Comparison of ENCODE assay signal across 9 cellular contexts in the genomic region with DNA sequence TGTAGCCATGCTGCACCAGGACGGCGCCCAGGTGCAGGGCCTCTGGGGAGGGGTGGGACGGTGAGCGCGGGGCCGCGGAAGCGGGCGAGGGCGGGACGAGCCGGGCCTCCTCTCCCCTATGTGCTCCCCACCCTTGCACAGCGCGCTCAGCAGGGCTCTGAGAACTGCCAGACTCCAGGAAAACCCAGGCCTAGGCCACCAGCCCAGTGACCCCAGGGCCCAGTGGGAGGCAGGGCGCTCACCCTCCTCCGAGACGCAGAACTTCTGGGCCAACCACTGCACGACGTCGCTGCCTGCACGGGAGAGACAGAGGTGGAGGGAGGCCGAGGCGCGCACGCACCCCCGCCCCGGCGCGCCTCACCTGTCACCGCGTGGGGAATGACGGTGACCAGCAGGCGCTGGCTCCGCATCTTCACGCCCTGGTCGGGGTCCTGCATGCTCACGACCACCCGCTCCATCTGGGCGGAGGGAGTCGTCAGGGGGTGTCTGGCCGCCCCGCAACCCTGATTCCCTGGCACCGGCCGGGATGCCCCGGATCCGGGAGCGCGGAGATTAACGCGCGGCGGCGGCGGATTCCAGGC. TPM values are rescaled to one million over a fixed set of nuclear protein-coding genes. Genes with fewer than 3 reads are reported as not detected.
A peak's percentile ranks its signal among the peaks of the same experiment; 100 is the strongest.
DNase-seq lines count a peak whose midpoint lies in the region; ATAC-seq and TF ChIP-seq lines count a peak whose summit lies in the region.
"Had no signal": no experiment of that assay in that cellular context is flagged by ENCODE, and none has a peak within 500 bp of the region (broad histone marks: within the 10 kb centered on the region; RNA-seq: fewer than 3 reads in every experiment).

No MANE protein-coding gene starts in this region.

- no peaks in the 10 kb centered on the region for H3K36me3 Mint-ChIP-seq in activated CD4-positive, alpha-beta T cell treated with anti-CD3 and anti-CD28 coated beads, Interleukin-2, amount 10 ng/mL, durations not matched to agents 24 days and 14 days (ENCODE audit: low read depth)

- peak; percentile 9 for ATAC-seq in body of pancreas
- ATAC-seq in HG02642 (IDR thresholded peaks at IDR 0.05; ENCODE audit: poor library complexity, unreplicated experiment): no peak
- no peak for ATAC-seq in HG03520 (IDR thresholded peaks at IDR 0.05; ENCODE audit: unreplicated experiment)

- TF ChIP-seq CTCF in body of pancreas (IDR thresholded peaks at IDR 0.05) (no peak), tibial nerve (IDR thresholded peaks at IDR 0.05) (no peak)

- H3K27me3 Mint-ChIP-seq in activated CD4-positive, alpha-beta T cell treated with anti-CD3 and anti-CD28 coated beads, Interleukin-2, amount 10 ng/mL, durations not matched to agents 24 days and 14 days: peaks cover 25% of the 10 kb centered on the region

- H3K4me1 Mint-ChIP-seq in activated CD4-positive, alpha-beta T cell treated with anti-CD3 and anti-CD28 coated beads, Interleukin-2, amount 10 ng/mL, durations not matched to agents 24 days and 14 days: peaks cover 3% of the 10 kb centered on the region

- TF ChIP-seq POLR2A in body of pancreas (IDR thresholded peaks at IDR 0.05) (peak; percentile 9 to 16 (median 13)), tibial nerve (IDR thresholded peaks at IDR 0.05) (no peak)

- H3K27ac ChIP-seq in body of pancreas (no peak overlapping the region), layer of hippocampus (ENCODE audit: low read depth, low read length) (peak overlapping the region; percentile 38), tibial nerve (peak overlapping the region in 2 of 4 donors; percentile 20 to 73)

- no peaks in the 10 kb centered on the region for H3K36me3 ChIP-seq in body of pancreas (replicated peaks in 1 of 2; ENCODE audit: insufficient read depth in 1 of 2, low read depth in 2 of 2)
- peaks cover 0 to 15% (median 0%) of the 10 kb centered on the region in 3 donors for H3K36me3 ChIP-seq in tibial nerve
- H3K36me3 ChIP-seq in MG63: no peaks in the 10 kb centered on the region

- DNase-seq in activated CD4-positive, alpha-beta T cell treated with anti-CD3 and anti-CD28 coated beads, Interleukin-2, amount 10 ng/mL, durations not matched to agents 24 days and 14 days: no peak
- no peak for DNase-seq in activated CD4-positive, alpha-beta T cell treated with anti-CD3 and anti-CD28 coated beads for 1 hour
- peak in 1 of 4 donors; percentile 44 for DNase-seq in body of pancreas
- no peak for DNase-seq in tibial nerve (ENCODE audit: low spot score in 2 of 2)
- DNase-seq in MG63: no peak
- DNase-seq: NCI-H187 had no signal

- H3K27ac Mint-ChIP-seq in activated CD4-positive, alpha-beta T cell treated with anti-CD3 and anti-CD28 coated beads, Interleukin-2, amount 10 ng/mL, durations not matched to agents 24 days and 14 days: no peak overlapping the region

- H3K4me3 ChIP-seq in body of pancreas: no peak overlapping the region
- peak overlapping the region; percentile 34 to 64 (median 40) for H3K4me3 ChIP-seq in tibial nerve
- no peak overlapping the region for H3K4me3 ChIP-seq in MG63

- H3K9me3 Mint-ChIP-seq in activated CD4-positive, alpha-beta T cell treated with anti-CD3 and anti-CD28 coated beads, Interleukin-2, amount 10 ng/mL, durations not matched to agents 24 days and 14 days: no peaks in the 10 kb centered on the region

- no peak for TF ChIP-seq EP300 in tibial nerve (IDR thresholded peaks at IDR 0.05)

- peaks cover 49% of the 10 kb centered on the region for H3K4me1 ChIP-seq in body of pancreas
- H3K4me1 ChIP-seq in tibial nerve: peaks cover 0 to 23% (median 8%) of the 10 kb centered on the region in 4 donors

- WGBS in body of pancreas, 2 donors: 0 to 1% methylated on average over 19 to 39 of the region's 54 CpGs
- 4 to 8% methylated on average over 5 to 17 of the region's 54 CpGs for WGBS in tibial nerve, 2 donors

- peak overlapping the region; percentile 45 for H3K4me3 Mint-ChIP-seq in activated CD4-positive, alpha-beta T cell treated with anti-CD3 and anti-CD28 coated beads, Interleukin-2, amount 10 ng/mL, durations not matched to agents 24 days and 14 days

- intact Hi-C loops in activated CD4-positive, alpha-beta T cell treated with anti-CD3 and anti-CD28 coated beads, Interleukin-2, amount 10 ng/mL, durations not matched to agents 24 days and 14 days (cut with micrococcal nuclease): no loop called here
- intact Hi-C loops in body of pancreas (cut with DNase I): no loop called here

- H3K9me3 ChIP-seq in body of pancreas: no peaks in the 10 kb centered on the region
- H3K9me3 ChIP-seq in tibial nerve: no peaks in the 10 kb centered on the region
- H3K9me3 ChIP-seq in MG63: no peaks in the 10 kb centered on the region

- no peaks in the 10 kb centered on the region for H3K27me3 ChIP-seq in body of pancreas
- H3K27me3 ChIP-seq in layer of hippocampus (ENCODE audit: control insufficient read depth, insufficient read depth, low read length): peaks cover 3% of the 10 kb centered on the region
- H3K27me3 ChIP-seq in tibial nerve: peaks cover 0 to 22% of the 10 kb centered on the region in 2 donors
- H3K27me3 ChIP-seq in MG63: no peaks in the 10 kb centered on the region

RNA-seq across cellular contexts. Expression of a gene that starts 0.6 kb away (rescaled TPM):
- 0.14 TPM in 1 of 2 replicates, not detected in the other for total RNA-seq in activated CD4-positive, alpha-beta T cell treated with anti-CD3 and anti-CD28 coated beads, Interleukin-2, amount 10 ng/mL, durations not matched to agents 24 days and 14 days
- total RNA-seq in body of pancreas: 10 to 100 TPM; 15.6 to 95.9 TPM
- 10 to 100 TPM; 20.8 to 59.0 (median 29.7) TPM for total RNA-seq in tibial nerve
- total RNA-seq in MG63 (2014; rRNA removed; shearing (Covaris generic); ENCODE audit: low replicate concordance): not detected in 2 replicates

RNA-seq across cellular contexts. Expression of a gene that starts 5.3 kb away (rescaled TPM):
- not detected in 2 replicates for total RNA-seq in activated CD4-positive, alpha-beta T cell treated with anti-CD3 and anti-CD28 coated beads, Interleukin-2, amount 10 ng/mL, durations not matched to agents 24 days and 14 days
- total RNA-seq in body of pancreas (100 to 1,000 TPM; 102 to 140 TPM), tibial nerve (not detected)
- 5.9 TPM in 1 of 2 replicates, not detected in the other for total RNA-seq in MG63 (2014; rRNA removed; shearing (Covaris generic); ENCODE audit: low replicate concordance)

RNA-seq across cellular contexts. Expression of a gene that starts 7.8 kb away (rescaled TPM):
- not detected in 2 replicates for total RNA-seq in activated CD4-positive, alpha-beta T cell treated with anti-CD3 and anti-CD28 coated beads, Interleukin-2, amount 10 ng/mL, durations not matched to agents 24 days and 14 days
- 1,000 to 10,000 TPM in 1 of 2 donors, 100 to 1,000 TPM in 1; 517 to 2,271 TPM for total RNA-seq in body of pancreas
- total RNA-seq in tibial nerve: 1 to 10 TPM; 3.3 to 8.8 (median 3.7) TPM
- total RNA-seq in MG63 (2014; rRNA removed; shearing (Covaris generic); ENCODE audit: low replicate concordance): 3.1 TPM in 1 of 2 replicates, not detected in the other

RNA-seq across cellular contexts. Expression of a gene that starts 40.5 kb away (rescaled TPM):
- 17.3 and 18.6 TPM in 2 replicates for total RNA-seq in activated CD4-positive, alpha-beta T cell treated with anti-CD3 and anti-CD28 coated beads, Interleukin-2, amount 10 ng/mL, durations not matched to agents 24 days and 14 days
- 10 to 100 TPM; 44.2 to 50.8 TPM for total RNA-seq in body of pancreas
- 100 to 1,000 TPM in 2 of 4 donors, 10 to 100 TPM in 2; 73.5 to 192 (median 99.0) TPM for total RNA-seq in tibial nerve
- 65.6 and 106 TPM in 2 replicates for total RNA-seq in MG63 (2014; rRNA removed; shearing (Covaris generic); ENCODE audit: low replicate concordance)

RNA-seq across cellular contexts. Expression of a gene that starts 45.9 kb away (rescaled TPM):
- 82.3 and 87.9 TPM in 2 replicates for total RNA-seq in activated CD4-positive, alpha-beta T cell treated with anti-CD3 and anti-CD28 coated beads, Interleukin-2, amount 10 ng/mL, durations not matched to agents 24 days and 14 days
- total RNA-seq in body of pancreas: 100 to 1,000 TPM; 106 to 162 TPM
- 100 to 1,000 TPM; 109 to 180 (median 123) TPM for total RNA-seq in tibial nerve
- 45.1 and 58.4 TPM in 2 replicates for total RNA-seq in MG63 (2014; rRNA removed; shearing (Covaris generic); ENCODE audit: low replicate concordance)

Comparison
In these comparisons a context has a peak if more than half of its experiments do, and no peak if none do; other contexts are left out.
1. H3K4me3 ChIP-seq: peak in tibial nerve (4 of 4); none in body of pancreas (0 of 2) and MG63 (single experiment).
2. POLR2A ChIP-seq: peak in body of pancreas (3 of 3); none in tibial nerve (0 of 2).
3. RNA of a gene that starts 0.6 kb away (total RNA-seq): 15.6 to 95.9 TPM in body of pancreas and 20.8 to 59.0 TPM in tibial nerve; 0.14 TPM in activated CD4-positive, alpha-beta T cell treated with anti-CD3 and anti-CD28 coated beads, Interleukin-2, amount 10 ng/mL, durations not matched to agents 24 days and 14 days and not detected in MG63; every median in the first group is over 10 times any median in the second.
4. RNA of a gene that starts 5.3 kb away (total RNA-seq): 102 to 140 TPM in body of pancreas; 5.9 TPM in MG63, not detected in tibial nerve and not detected in activated CD4-positive, alpha-beta T cell treated with anti-CD3 and anti-CD28 coated beads, Interleukin-2, amount 10 ng/mL, durations not matched to agents 24 days and 14 days; every median in the first group is over 10 times any median in the second.
5. RNA of a gene that starts 7.8 kb away (total RNA-seq): 517 to 2,271 TPM in body of pancreas; 3.3 to 8.8 TPM in tibial nerve, 3.1 TPM in MG63 and not detected in activated CD4-positive, alpha-beta T cell treated with anti-CD3 and anti-CD28 coated beads, Interleukin-2, amount 10 ng/mL, durations not matched to agents 24 days and 14 days; every median in the first group is over 10 times any median in the second.